In genomic region chr2:148525130-148525529, GRCh38 we compare ENCODE assay signal across 28 cellular contexts.
DNase-seq lines count a peak whose midpoint lies in the region; ATAC-seq lines count a peak whose summit lies in the region.
"Had no signal": no experiment of that assay in that cellular context is flagged by ENCODE, and none has a peak within 500 bp of the region (broad histone marks: within the 10 kb centered on the region; RNA-seq: fewer than 3 reads in every experiment).

No MANE protein-coding gene starts in this region.

- intact Hi-C loops in naive thymus-derived CD4-positive, alpha-beta T cell (cut with micrococcal nuclease) = loop anchor here (2.0 to 10.0 kb wide), 9 partner anchors 16 to 1228 kb away; partner anchors contain the start of genes KIF5C (in 2 of the 2) and MMADHC (in 1 of the 2)

- no peaks in the 10 kb centered on the region for H3K27me3 Mint-ChIP-seq in activated T-cell treated with anti-CD3 and anti-CD28 coated beads, Interleukin-2, amount 50 U/mL, for 24 hours
- peaks cover 0 to 3% of the 10 kb centered on the region in 2 donors for H3K27me3 Mint-ChIP-seq in CD8-positive, alpha-beta memory T cell
- H3K27me3 Mint-ChIP-seq in activated T-helper 17 cell treated with anti-CD3 and anti-CD28 coated beads, Interleukin-2, amount 50 U/mL, for 72 hours = no peaks in the 10 kb centered on the region
- H3K27me3 Mint-ChIP-seq in naive thymus-derived CD4-positive, alpha-beta T cell = no peaks in the 10 kb centered on the region
- H3K27me3 Mint-ChIP-seq: type B pancreatic cell had no signal

- H3K4me1 Mint-ChIP-seq in activated T-cell treated with anti-CD3 and anti-CD28 coated beads, Interleukin-2, amount 50 U/mL, for 24 hours (ENCODE audit: low read depth) = peaks cover 93% of the 10 kb centered on the region
- peaks cover 76 to 95% (median 89%) of the 10 kb centered on the region in 3 donors for H3K4me1 Mint-ChIP-seq in CD8-positive, alpha-beta memory T cell
- peaks cover 74% of the 10 kb centered on the region for H3K4me1 Mint-ChIP-seq in activated T-helper 17 cell treated with anti-CD3 and anti-CD28 coated beads, Interleukin-2, amount 50 U/mL, for 72 hours
- peaks cover 64 to 97% (median 94%) of the 10 kb centered on the region in 7 donors for H3K4me1 Mint-ChIP-seq in naive thymus-derived CD4-positive, alpha-beta T cell

- no peak for DNase-seq in activated T-cell treated with anti-CD3 and anti-CD28 coated beads, Interleukin-2, amount 50 U/mL, for 24 hours
- no peak for DNase-seq in activated T-cell treated with anti-CD3 and anti-CD28 coated beads, Interleukin-2, amount 50 U/mL, for 1 hour
- no peak for DNase-seq in CD8-positive, alpha-beta memory T cell
- peak in 1 of 9 donors; percentile 17 for DNase-seq in naive thymus-derived CD4-positive, alpha-beta T cell
- DNase-seq: ACHN, activated gamma-delta T cell, aorta, esophagus squamous epithelium, foreskin melanocyte, HFFc6, Kasumi-1, NCI-H1436 treated with DMSO at 0.1 percent for 48 hours, NCI-H2107, NCI-H774, right cardiac atrium, SIG-M5, substantia nigra had no signal

- peak overlapping the region; percentile 10 for H3K4me3 Mint-ChIP-seq in activated T-cell treated with anti-CD3 and anti-CD28 coated beads, Interleukin-2, amount 50 U/mL, for 24 hours
- H3K4me3 Mint-ChIP-seq in CD8-positive, alpha-beta memory T cell = peak overlapping the region in 6 of 7 donors; percentile 37 to 62 (median 52)
- peak overlapping the region; percentile 80 for H3K4me3 Mint-ChIP-seq in activated T-helper 17 cell treated with anti-CD3 and anti-CD28 coated beads, Interleukin-2, amount 50 U/mL, for 72 hours
- H3K4me3 Mint-ChIP-seq in naive thymus-derived CD4-positive, alpha-beta T cell = peak overlapping the region; percentile 56 to 92 (median 84)
- H3K4me3 Mint-ChIP-seq: GM23338, HFFc6, type B pancreatic cell had no signal

- H3K4me1 ChIP-seq in CD8-positive, alpha-beta memory T cell (ENCODE audit: insufficient read depth, low read length) = peaks cover 84% of the 10 kb centered on the region
- H3K4me1 ChIP-seq in naive thymus-derived CD4-positive, alpha-beta T cell (ENCODE audit: control insufficient read depth in 2 of 2, insufficient read depth in 2 of 2, low read length in 2 of 2) = peaks cover 46 to 81% of the 10 kb centered on the region in 2 donors
- H3K4me1 ChIP-seq: esophagus squamous epithelium, parathyroid adenoma had no signal

- H3K4me3 ChIP-seq in CD8-positive, alpha-beta memory T cell (ENCODE audit: low read length) = peak overlapping the region; percentile 0
- peak overlapping the region; percentile 28 for H3K4me3 ChIP-seq in naive thymus-derived CD4-positive, alpha-beta T cell (ENCODE audit: low read length)
- H3K4me3 ChIP-seq: cardiac muscle cell, esophagus squamous epithelium, GM23338, lung had no signal

- peak overlapping the region; percentile 81 for H3K27ac Mint-ChIP-seq in activated T-cell treated with anti-CD3 and anti-CD28 coated beads, Interleukin-2, amount 50 U/mL, for 24 hours
- peak overlapping the region; percentile 83 to 97 (median 92) for H3K27ac Mint-ChIP-seq in CD8-positive, alpha-beta memory T cell
- H3K27ac Mint-ChIP-seq in activated T-helper 17 cell treated with anti-CD3 and anti-CD28 coated beads, Interleukin-2, amount 50 U/mL, for 72 hours = peak overlapping the region; percentile 95
- peak overlapping the region; percentile 85 to 98 (median 94) for H3K27ac Mint-ChIP-seq in naive thymus-derived CD4-positive, alpha-beta T cell
- H3K27ac Mint-ChIP-seq: GM23338, HFFc6, type B pancreatic cell had no signal

- no peaks in the 10 kb centered on the region for H3K27me3 ChIP-seq in CD8-positive, alpha-beta memory T cell (ENCODE audit: insufficient read depth, low read length, poor library complexity, severe bottlenecking)
- H3K27me3 ChIP-seq in naive thymus-derived CD4-positive, alpha-beta T cell (ENCODE audit: control insufficient read depth in 2 of 2, insufficient read depth in 2 of 2, low read length in 2 of 2) = no peaks in the 10 kb centered on the region
- H3K27me3 ChIP-seq: cardiac muscle cell, esophagus squamous epithelium had no signal

- peaks cover 3% of the 10 kb centered on the region for H3K9me3 Mint-ChIP-seq in activated T-cell treated with anti-CD3 and anti-CD28 coated beads, Interleukin-2, amount 50 U/mL, for 24 hours
- H3K9me3 Mint-ChIP-seq in CD8-positive, alpha-beta memory T cell = no peaks in the 10 kb centered on the region
- H3K9me3 Mint-ChIP-seq in activated T-helper 17 cell treated with anti-CD3 and anti-CD28 coated beads, Interleukin-2, amount 50 U/mL, for 72 hours = peaks cover 3% of the 10 kb centered on the region
- H3K9me3 Mint-ChIP-seq in naive thymus-derived CD4-positive, alpha-beta T cell = peaks cover 0 to 14% (median 0%) of the 10 kb centered on the region in 11 donors
- H3K9me3 Mint-ChIP-seq: GM23338, HFFc6, type B pancreatic cell had no signal

- no peak overlapping the region for H3K27ac ChIP-seq in CD8-positive, alpha-beta memory T cell (ENCODE audit: low read depth, low read length)
- peak overlapping the region; percentile 56 for H3K27ac ChIP-seq in naive thymus-derived CD4-positive, alpha-beta T cell (ENCODE audit: low read depth, low read length)
- H3K27ac ChIP-seq: C4-2B, cardiac muscle cell, esophagus squamous epithelium, parathyroid adenoma had no signal

- POLR2A ChIA-PET in CD8-positive, alpha-beta memory T cell (lab: Charles Lee) = interaction anchor here (1.1 to 1.6 kb wide), 6 partner anchors 14 to 121 kb away, joined by 3 to 8 read pairs (median 6); no protein-coding TSS in a partner anchor
- POLR2A ChIA-PET in naive thymus-derived CD4-positive, alpha-beta T cell (lab: Charles Lee) = interaction anchor here (1.3 to 2.8 kb wide), 9 partner anchors 8 to 505 kb away, joined by 4 to 22 read pairs (median 9); partner anchors contain the start of genes MBD5 and ORC4

- no peaks in the 10 kb centered on the region for H3K9me3 ChIP-seq in CD8-positive, alpha-beta memory T cell (ENCODE audit: low read length)
- no peaks in the 10 kb centered on the region for H3K9me3 ChIP-seq in naive thymus-derived CD4-positive, alpha-beta T cell (ENCODE audit: control insufficient read depth in 2 of 3, low read length in 3 of 3)
- H3K9me3 ChIP-seq: esophagus squamous epithelium had no signal

- CTCF ChIA-PET in CD8-positive, alpha-beta memory T cell (lab: Charles Lee) = interaction anchor here (1.2 to 2.0 kb wide), 5 partner anchors 8 to 535 kb away, joined by 3 to 15 read pairs (median 5); no protein-coding TSS in a partner anchor
- CTCF ChIA-PET in naive thymus-derived CD4-positive, alpha-beta T cell (lab: Charles Lee) = interaction anchor here (1.3 to 2.1 kb wide), 4 partner anchors 15 to 536 kb away, joined by 4 to 19 read pairs (median 6); partner anchors contain the start of gene EPC2

- no peak for ATAC-seq in activated T-helper 17 cell treated with anti-CD3 and anti-CD28 coated beads, Interleukin-2, amount 50 U/mL, for 72 hours (replicated peaks)
- ATAC-seq in naive thymus-derived CD4-positive, alpha-beta T cell = no peak
- ATAC-seq in HG03139 (IDR thresholded peaks at IDR 0.05; ENCODE audit: unreplicated experiment) (no peak), HG02610 (IDR thresholded peaks at IDR 0.05; ENCODE audit: unreplicated experiment) (no peak), HG03280 (IDR thresholded peaks at IDR 0.05; ENCODE audit: unreplicated experiment) (no peak)
- ATAC-seq: GM23338, HepG2, right cardiac atrium had no signal

- no peaks in the 10 kb centered on the region for H3K36me3 Mint-ChIP-seq in activated T-cell treated with anti-CD3 and anti-CD28 coated beads, Interleukin-2, amount 50 U/mL, for 24 hours (ENCODE audit: low read depth)
- peaks cover 0 to 2% (median 0%) of the 10 kb centered on the region in 3 donors for H3K36me3 Mint-ChIP-seq in CD8-positive, alpha-beta memory T cell
- peaks cover 6% of the 10 kb centered on the region for H3K36me3 Mint-ChIP-seq in activated T-helper 17 cell treated with anti-CD3 and anti-CD28 coated beads, Interleukin-2, amount 50 U/mL, for 72 hours (ENCODE audit: low read depth)
- peaks cover 0 to 6% (median 0%) of the 10 kb centered on the region in 5 donors for H3K36me3 Mint-ChIP-seq in naive thymus-derived CD4-positive, alpha-beta T cell
- H3K36me3 Mint-ChIP-seq: type B pancreatic cell had no signal

- no peaks in the 10 kb centered on the region for H3K36me3 ChIP-seq in CD8-positive, alpha-beta memory T cell (ENCODE audit: insufficient read depth, low read length)
- no peaks in the 10 kb centered on the region for H3K36me3 ChIP-seq in naive thymus-derived CD4-positive, alpha-beta T cell (ENCODE audit: control insufficient read depth in 2 of 3, insufficient read depth in 3 of 3, low read length in 3 of 3)
- H3K36me3 ChIP-seq: cardiac muscle cell, esophagus squamous epithelium had no signal

Comparison
In these comparisons a context has a peak if more than half of its experiments do, and no peak if none do; other contexts are left out.
1. H3K4me3 Mint-ChIP-seq: peak in every context shown above with its lines; median percentile 84 in naive thymus-derived CD4-positive, alpha-beta T cell; 80 in activated T-helper 17 cell treated with anti-CD3 and anti-CD28 coated beads, Interleukin-2, amount 50 U/mL, for 72 hours; 52 in CD8-positive, alpha-beta memory T cell; 10 in activated T-cell treated with anti-CD3 and anti-CD28 coated beads, Interleukin-2, amount 50 U/mL, for 24 hours.